In genomic region chrX:120309873-120310730, GRCh38 we compare ENCODE assay signal across 9 cellular contexts. TPM values are rescaled to one million over a fixed set of nuclear protein-coding genes. Genes with fewer than 3 reads are reported as not detected.
DNase-seq lines count a peak whose midpoint lies in the region; ATAC-seq and TF ChIP-seq lines count a peak whose summit lies in the region.
"Had no signal": no experiment of that assay in that cellular context is flagged by ENCODE, and none has a peak within 500 bp of the region (broad histone marks: within the 10 kb centered on the region; RNA-seq: fewer than 3 reads in every experiment).

No MANE protein-coding gene starts in this region.

- H3K27ac Mint-ChIP-seq in nephron progenitor cell = no peak overlapping the region

- peak overlapping the region; percentile 45 for H3K4me3 ChIP-seq in GM12875 (ENCODE audit: low read depth, low read length)
- peak overlapping the region; percentile 56 for H3K4me3 ChIP-seq in OCI-LY7 (ENCODE audit: low read depth, low read length, poor library complexity, severe bottlenecking)
- peak overlapping the region; percentile 47 for H3K4me3 ChIP-seq in ectodermal cell (ENCODE audit: insufficient read depth, low read depth, low read length)
- peak overlapping the region in 1 of 2 donors; percentile 44 for H3K4me3 ChIP-seq in aorta (ENCODE audit: low read length in 2 of 2)

- peaks cover 29% of the 10 kb centered on the region for H3K27me3 ChIP-seq in ectodermal cell (ENCODE audit: control insufficient read depth, insufficient read depth, low read length, poor library complexity, severe bottlenecking)
- H3K27me3 ChIP-seq in aorta (ENCODE audit: control insufficient read depth in 1 of 2, insufficient read depth in 2 of 2, low read length in 1 of 2) = peaks cover 0 to 1% of the 10 kb centered on the region in 2 donors

- H3K27me3 Mint-ChIP-seq in nephron progenitor cell (ENCODE audit: low read depth, poor library complexity) = peaks cover 92% of the 10 kb centered on the region

- CTCF ChIA-PET in OCI-LY7 (lab: Charles Lee; ENCODE audit: unreplicated experiment) = no interaction called here

- H4K20me1 ChIP-seq in OCI-LY7 (ENCODE audit: insufficient read depth, low read length) = no peaks in the 10 kb centered on the region

- TF ChIP-seq CTCF in GM12875 (IDR thresholded peaks at IDR 0.05; ENCODE audit: borderline replicate concordance, insufficient read depth, low read depth, low read length) = no peak
- 0 out of 2 replicates have a peak, but pooled peaks have one; percentile 5 for TF ChIP-seq CTCF in OCI-LY7 (conservative IDR thresholded peaks at IDR 0.05; ENCODE audit: low read length)
- TF ChIP-seq CTCF in nephron progenitor cell (IDR thresholded peaks at IDR 0.05) = no peak

- no peaks in the 10 kb centered on the region for H3K9me2 ChIP-seq in OCI-LY7 (ENCODE audit: insufficient read depth, low read length)

- POLR2A ChIA-PET in OCI-LY7 (lab: Charles Lee) = no interaction called here

- no peak for ATAC-seq in aorta (ENCODE audit: low FRiP score)

- peak overlapping the region; percentile 69 for H3K4me2 ChIP-seq in OCI-LY7 (ENCODE audit: low read length)

- intact Hi-C loops in OCI-LY7 (cut with micrococcal nuclease; ENCODE audit: unreplicated experiment) = loop anchor here (10.0 kb wide), 1 partner anchor 475 kb away; no protein-coding TSS in a partner anchor
- intact Hi-C loops in aorta (cut with DNase I) = no loop called here

- no TSS peak for BruUV-seq in OCI-LY7 (replicated peaks; lab: Mats Ljungman, UMichigan)

- no peak overlapping the region for H3K27ac ChIP-seq in OCI-LY7 (ENCODE audit: low read depth, low read length, poor library complexity, severe bottlenecking)
- H3K27ac ChIP-seq in ectodermal cell (ENCODE audit: insufficient read depth, low read depth, low read length, poor library complexity, severe bottlenecking) = no peak overlapping the region
- H3K27ac ChIP-seq in aorta (ENCODE audit: low read depth in 1 of 2, low read length in 2 of 2) = no peak overlapping the region
- H3K27ac ChIP-seq: SJSA1 had no signal

- H3K4me3 Mint-ChIP-seq in nephron progenitor cell = peak overlapping the region; percentile 83

- H3K4me1 Mint-ChIP-seq in nephron progenitor cell = peaks cover 23% of the 10 kb centered on the region

- no peaks in the 10 kb centered on the region for H3K36me3 Mint-ChIP-seq in nephron progenitor cell (ENCODE audit: low read depth)

- H3K4me1 ChIP-seq in OCI-LY7 (ENCODE audit: insufficient read depth, low read length, poor library complexity, severe bottlenecking) = peaks cover 4% of the 10 kb centered on the region
- H3K4me1 ChIP-seq in ectodermal cell (ENCODE audit: control insufficient read depth, insufficient read depth, low read length) = no peaks in the 10 kb centered on the region
- no peaks in the 10 kb centered on the region for H3K4me1 ChIP-seq in aorta (ENCODE audit: control insufficient read depth in 1 of 2, insufficient read depth in 2 of 2, low read length in 2 of 2)
- H3K4me1 ChIP-seq: SJSA1 had no signal

- H3K36me3 ChIP-seq in OCI-LY7 (ENCODE audit: insufficient read depth, low read length) (no peaks in the 10 kb centered on the region), ectodermal cell (ENCODE audit: control insufficient read depth, insufficient read depth, low read length) (no peaks in the 10 kb centered on the region), aorta (ENCODE audit: control insufficient read depth in 1 of 2, insufficient read depth in 2 of 2, low read length in 1 of 2) (no peaks in the 10 kb centered on the region)
- H3K36me3 ChIP-seq: SJSA1 had no signal

- H2AFZ ChIP-seq in OCI-LY7 (ENCODE audit: low read length) = peak overlapping the region; percentile 67; the same call in 1 of the 2 replicates

- H3K9me3 Mint-ChIP-seq in nephron progenitor cell = peaks cover 34% of the 10 kb centered on the region

- WGBS in ectodermal cell, 2 experiments = 1% methylated on average over 27 to 31 of the region's 34 CpGs
- 1 to 38% methylated on average over 33 to 34 of the region's 34 CpGs for WGBS in aorta, 2 donors

- H3K79me2 ChIP-seq in OCI-LY7 (ENCODE audit: insufficient read depth, low read depth, low read length) = no peaks in the 10 kb centered on the region

- H3K9me3 ChIP-seq in OCI-LY7 (ENCODE audit: low read length) (no peaks in the 10 kb centered on the region), ectodermal cell (ENCODE audit: control insufficient read depth, low read length) (no peaks in the 10 kb centered on the region), aorta (ENCODE audit: control insufficient read depth, low read length) (no peaks in the 10 kb centered on the region)
- H3K9me3 ChIP-seq: SJSA1 had no signal

- no peak for DNase-seq in OCI-LY7 (ENCODE audit: low spot score)
- DNase-seq in nephron progenitor cell = peak; percentile 27
- DNase-seq in NCI-H2196 treated with DMSO at 0.1 percent for 48 hours (lab: John Stamatoyannopoulos, UW; ENCODE audit: unreplicated experiment) = no peak
- DNase-seq in AML-193 (lab: John Stamatoyannopoulos, UW) = no peak
- no peak for DNase-seq in aorta
- no peak for DNase-seq in NCI-H2029 (lab: John Stamatoyannopoulos, UW)

RNA-seq across cellular contexts. Expression of gene TMEM255A, which starts 1.2 kb away (rescaled TPM):
- total RNA-seq in OCI-LY7 (2014; rRNA removed; shearing (Covaris generic)) = not detected in 2 replicates
- total RNA-seq in OCI-LY7 (2022) (not detected in 2 replicates), aorta (1 to 10 TPM; 1.3 to 4.3 TPM)
- polyA plus RNA-seq in ectodermal cell (2013, experiment 1 of 4) = 13.3 TPM
- 12.6 TPM for polyA plus RNA-seq in ectodermal cell (2013, experiment 2 of 4)
- polyA plus RNA-seq in ectodermal cell (2013, experiment 3 of 4) = 10.8 TPM
- 12.5 TPM for polyA plus RNA-seq in ectodermal cell (2013, experiment 4 of 4)
- not detected for polyA plus RNA-seq in aorta

RNA-seq across cellular contexts. Expression of gene ATP1B4, which starts 51.8 kb away (rescaled TPM):
- not detected in 2 replicates for total RNA-seq in OCI-LY7 (2014; rRNA removed; shearing (Covaris generic))
- total RNA-seq in OCI-LY7 (2022) = not detected in 2 replicates
- polyA plus RNA-seq in ectodermal cell (2013, experiment 1 of 4) = not detected
- polyA plus RNA-seq in ectodermal cell (2013, experiment 2 of 4) = not detected
- polyA plus RNA-seq in ectodermal cell (2013, experiment 3 of 4) = not detected
- not detected for polyA plus RNA-seq in ectodermal cell (2013, experiment 4 of 4)
- not detected for total RNA-seq in aorta
- not detected for polyA plus RNA-seq in aorta
- total RNA-seq: SJSA1 had no signal

RNA-seq across cellular contexts. Expression of gene ZBTB33, which starts 59.5 kb away (rescaled TPM):
- 16.7 TPM in 2 replicates for total RNA-seq in OCI-LY7 (2014; rRNA removed; shearing (Covaris generic))
- total RNA-seq in OCI-LY7 (2022) = 17.7 and 19.3 TPM in 2 replicates
- 29.2 TPM for polyA plus RNA-seq in ectodermal cell (2013, experiment 1 of 4)
- 30.3 TPM for polyA plus RNA-seq in ectodermal cell (2013, experiment 2 of 4)
- polyA plus RNA-seq in ectodermal cell (2013, experiment 3 of 4) = 22.7 TPM
- polyA plus RNA-seq in ectodermal cell (2013, experiment 4 of 4) = 25.7 TPM
- total RNA-seq in aorta = 10 to 100 TPM in 1 of 2 donors, 1 to 10 TPM in 1; 7.9 to 12.1 TPM
- 1 to 10 TPM; 2.6 to 3.4 TPM for polyA plus RNA-seq in aorta
